In genomic region chr16:4260360-4260759, GRCh38 we compare ENCODE assay signal across 18 cellular contexts. TPM values are rescaled to one million over a fixed set of nuclear protein-coding genes. Genes with fewer than 3 reads are reported as not detected.
DNase-seq lines count a peak whose midpoint lies in the region; ATAC-seq and TF ChIP-seq lines count a peak whose summit lies in the region.
"Had no signal": no experiment of that assay in that cellular context is flagged by ENCODE, and none has a peak within 500 bp of the region (broad histone marks: within the 10 kb centered on the region; RNA-seq: fewer than 3 reads in every experiment).

No MANE protein-coding gene starts in this region.

- H3K27ac ChIP-seq in body of pancreas (peak overlapping the region; percentile 68 to 83 (median 80)), osteoblast (ENCODE audit: low read depth, low read length) (no peak overlapping the region), SJCRH30 (no peak overlapping the region)
- H3K27ac ChIP-seq: tibial nerve had no signal

- intact Hi-C loops in body of pancreas (cut with DNase I) = no loop called here

- no peak overlapping the region for H2AFZ ChIP-seq in osteoblast (ENCODE audit: low read length)

- H3K79me2 ChIP-seq in osteoblast (ENCODE audit: insufficient read depth, low read length) = peaks cover 3% of the 10 kb centered on the region

- H3K27me3 ChIP-seq in body of pancreas (no peaks in the 10 kb centered on the region), osteoblast (ENCODE audit: insufficient read depth, low read length) (no peaks in the 10 kb centered on the region), SJCRH30 (no peaks in the 10 kb centered on the region)
- H3K27me3 ChIP-seq: tibial nerve had no signal

- 15 to 25% methylated on average over 8 to 14 of the region's 14 CpGs for WGBS in body of pancreas, 2 donors

- DNase-seq in HT-29 (ENCODE audit: low spot score) = peak; percentile 58
- DNase-seq in NCI-H2107 (lab: John Stamatoyannopoulos, UW) = peak; percentile 88
- DNase-seq in body of pancreas = peak; percentile 91 to 97 (median 96)
- peak; percentile 19 for DNase-seq in osteoblast (ENCODE audit: insufficient read length, low spot score, missing footprints)
- DNase-seq in SJCRH30 = no peak
- no peak for DNase-seq in anterior cingulate cortex (lab: John Stamatoyannopoulos, UW)
- DNase-seq: activated CD4-positive, alpha-beta T cell treated with anti-CD3 and anti-CD28 coated beads for 1 hour; activated naive CD8-positive, alpha-beta T cell treated with anti-CD3 and anti-CD28 coated beads, Interleukin-2, amount 10 ng/mL, durations not matched to agents 7 days and 5 days; activated T-cell treated with anti-CD3 and anti-CD28 coated beads for 4 hours; cerebellar nuclear complex; DND-41; glutamatergic neuron; islet precursor cell; NCI-H446; T-helper 1 cell had no signal

- ATAC-seq in body of pancreas (peak; percentile 93), GM21723 (IDR thresholded peaks at IDR 0.05; ENCODE audit: unreplicated experiment) (no peak), GM21576 (IDR thresholded peaks at IDR 0.05; ENCODE audit: unreplicated experiment) (no peak)

- H3K9me3 ChIP-seq in body of pancreas (no peaks in the 10 kb centered on the region), osteoblast (ENCODE audit: low read depth, low read length) (no peaks in the 10 kb centered on the region), SJCRH30 (replicated peaks) (no peaks in the 10 kb centered on the region)
- H3K9me3 ChIP-seq: tibial nerve had no signal

- no peak overlapping the region for H3K4me3 ChIP-seq in body of pancreas
- no peak overlapping the region for H3K4me3 ChIP-seq in osteoblast (ENCODE audit: insufficient read depth, low read length)
- no peak overlapping the region for H3K4me3 ChIP-seq in SJCRH30
- H3K4me3 ChIP-seq: tibial nerve had no signal

- TF ChIP-seq CTCF in body of pancreas (IDR thresholded peaks at IDR 0.05) = no peak
- no peak for TF ChIP-seq CTCF in osteoblast (IDR thresholded peaks at IDR 0.05; ENCODE audit: extremely low read depth, low read depth, low read length)

- peak in 2 of 3 donors; percentile 51 to 56 for TF ChIP-seq POLR2A in body of pancreas (IDR thresholded peaks at IDR 0.05)

- H3K4me1 ChIP-seq in body of pancreas = peaks cover 34% of the 10 kb centered on the region
- H3K4me1 ChIP-seq in osteoblast (ENCODE audit: insufficient read depth, low read length) = peaks cover 8% of the 10 kb centered on the region
- no peaks in the 10 kb centered on the region for H3K4me1 ChIP-seq in SJCRH30

- H3K36me3 ChIP-seq in body of pancreas (replicated peaks in 1 of 2; ENCODE audit: insufficient read depth in 1 of 2, low read depth in 2 of 2) = peaks cover 0 to 6% of the 10 kb centered on the region in 2 donors
- H3K36me3 ChIP-seq in osteoblast (ENCODE audit: insufficient read depth, low read length) = peaks cover 2% of the 10 kb centered on the region
- H3K36me3 ChIP-seq in SJCRH30 = peaks cover 23% of the 10 kb centered on the region

- no peak overlapping the region for H3K4me2 ChIP-seq in osteoblast (ENCODE audit: insufficient read depth, low read length)

- H4K20me1 ChIP-seq in osteoblast (ENCODE audit: insufficient read depth, low read length) = peaks cover 2% of the 10 kb centered on the region

RNA-seq across cellular contexts. Expression of gene TFAP4, which starts 12.5 kb away (rescaled TPM):
- 40.7 and 51.7 TPM in 2 replicates for total RNA-seq in HT-29 (2014; rRNA removed; shearing (Covaris generic))
- 10 to 100 TPM in 1 of 2 donors, 1 to 10 TPM in 1; 8.3 to 18.8 TPM for total RNA-seq in body of pancreas
- total RNA-seq in osteoblast = 6.5 and 9.1 TPM in 2 replicates
- total RNA-seq in SJCRH30 (2014; rRNA removed; shearing (Covaris generic)) = 31.2 and 34.1 TPM in 2 replicates

RNA-seq across cellular contexts. Expression of gene SRL, which starts 18.5 kb away (rescaled TPM):
- 0.03 TPM in 1 of 2 replicates, not detected in the other for total RNA-seq in HT-29 (2014; rRNA removed; shearing (Covaris generic))
- not detected for total RNA-seq in body of pancreas
- total RNA-seq in osteoblast = not detected in 2 replicates
- 68.3 and 71.0 TPM in 2 replicates for total RNA-seq in SJCRH30 (2014; rRNA removed; shearing (Covaris generic))
- total RNA-seq: activated naive CD8-positive, alpha-beta T cell treated with anti-CD3 and anti-CD28 coated beads, Interleukin-2, amount 10 ng/mL, durations not matched to agents 7 days and 5 days had no signal

RNA-seq across cellular contexts. Expression of gene GLIS2, which starts 55.5 kb away (rescaled TPM):
- total RNA-seq in HT-29 (2014; rRNA removed; shearing (Covaris generic)) = 6.7 and 7.4 TPM in 2 replicates
- total RNA-seq in body of pancreas (1 to 10 TPM; 6.0 to 6.3 TPM), osteoblast (5.0 and 5.4 TPM in 2 replicates)
- total RNA-seq in SJCRH30 (2014; rRNA removed; shearing (Covaris generic)) = 1.6 and 1.9 TPM in 2 replicates

Comparison
In these comparisons a context has a peak if more than half of its experiments do, and no peak if none do; other contexts are left out.
1. DNase-seq: peak in HT-29 (single experiment), NCI-H2107 (single experiment), body of pancreas (4 of 4) and osteoblast (single experiment); none in SJCRH30 (0 of 2) and anterior cingulate cortex (0 of 58).
2. H3K27ac ChIP-seq: peak in body of pancreas (4 of 4); none in osteoblast (single experiment) and SJCRH30 (single experiment).
3. RNA of gene SRL, which starts 18.5 kb away (total RNA-seq): 68.3 to 71.0 TPM in SJCRH30; 0.03 TPM in HT-29, not detected in body of pancreas and not detected in osteoblast; every median in the first group is over 10 times any median in the second.